7 cellular contexts compared by ENCODE assay signal in genomic region chr10:22335204-22335956, GRCh38.
DNase-seq lines count a peak whose midpoint lies in the region; ATAC-seq and TF ChIP-seq lines count a peak whose summit lies in the region.

No MANE protein-coding gene starts in this region.

- TF ChIP-seq POLR2A in GM18951 (IDR thresholded peaks at IDR 0.05; ENCODE audit: extremely low read depth, insufficient read depth, insufficient read length), result peak; percentile 59

- ATAC-seq in HG03520 (IDR thresholded peaks at IDR 0.05; ENCODE audit: unreplicated experiment), result peak; percentile 61

- DNase-seq in activated T-helper 9 cell treated with anti-CD3 and anti-CD28 coated beads, Interleukin-2, amount 50 U/mL, for 16 hours (ENCODE audit: low read depth), result peak; percentile 50
- peak; percentile 74 for DNase-seq in germinal center (ENCODE audit: low spot score)
- peak in 29 of 56 donors; percentile 5 to 60 (median 28) for DNase-seq in nucleus accumbens (lab: John Stamatoyannopoulos, UW)
- no peak for DNase-seq in SKM-1 (lab: John Stamatoyannopoulos, UW; ENCODE audit: unreplicated experiment)
- DNase-seq in GOT3 (lab: John Stamatoyannopoulos, UW), result no peak

- in situ Hi-C loops in GM18951 (cut with MboI; ENCODE audit: low sequenced_read_pairs, unreplicated experiment), result no loop called here

Comparison
In these comparisons a context has a peak if more than half of its experiments do, and no peak if none do; other contexts are left out.
1. DNase-seq: peak in activated T-helper 9 cell treated with anti-CD3 and anti-CD28 coated beads, Interleukin-2, amount 50 U/mL, for 16 hours (single experiment), germinal center (single experiment) and nucleus accumbens (29 of 56); none in SKM-1 (single experiment) and GOT3 (single experiment).